In the genomic region with DNA sequence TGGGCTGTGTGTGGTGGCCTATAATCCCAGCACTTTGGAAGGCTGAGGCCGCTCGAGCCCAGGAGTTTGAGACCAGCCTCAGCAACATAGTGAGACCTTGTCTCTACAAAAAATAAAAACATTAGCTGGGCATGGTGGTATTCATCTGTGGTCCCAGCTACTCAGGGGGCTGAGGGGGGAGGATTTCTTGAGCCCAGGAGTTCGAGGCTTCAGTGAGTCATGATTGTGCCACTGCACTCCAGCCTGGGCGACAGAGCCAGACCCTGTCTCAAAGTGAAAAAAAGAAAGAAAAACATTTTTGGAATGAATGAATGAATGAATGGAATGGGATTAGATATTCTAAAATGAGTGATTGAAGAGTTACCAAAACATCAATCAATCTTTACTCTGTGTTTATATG, we compare ENCODE assay signal across 17 cellular contexts.
A peak's percentile ranks its signal among the peaks of the same experiment; 100 is the strongest.
DNase-seq lines count a peak whose midpoint lies in the region; ATAC-seq and TF ChIP-seq lines count a peak whose summit lies in the region.
"Had no signal": no experiment of that assay in that cellular context is flagged by ENCODE, and none has a peak within 500 bp of the region (broad histone marks: within the 10 kb centered on the region; RNA-seq: fewer than 3 reads in every experiment).

No MANE protein-coding gene starts in this region.

- in situ Hi-C loops in gastrocnemius medialis (cut with MboI; ENCODE audit: low sequenced_read_pairs in 4 of 4) = loop anchor here in 2 of 4 donors (25.0 kb wide), 1 partner anchor 287 kb away; no protein-coding TSS in a partner anchor

- intact Hi-C loops in esophagus squamous epithelium (cut with DNase I) = no loop called here
- intact Hi-C loops in gastrocnemius medialis (cut with DNase I; ENCODE audit: low total_unique reads) = no loop called here
- intact Hi-C loops in lower lobe of right lung (cut with DNase I) = no loop called here

- H3K4me3 ChIP-seq in ACC112 (ENCODE audit: low read depth, low read length) (peak overlapping the region; percentile 47), SJSA1 (no peak overlapping the region), esophagus squamous epithelium (no peak overlapping the region), gastrocnemius medialis (no peak overlapping the region), lower lobe of right lung (no peak overlapping the region)

- DNase-seq in SJSA1 (ENCODE audit: low read depth in 1 of 2, low spot score in 2 of 2) = peak in 1 of 2 experiments; percentile 62
- no peak for DNase-seq in esophagus squamous epithelium (lab: John Stamatoyannopoulos, UW)
- no peak for DNase-seq in gastrocnemius medialis
- DNase-seq in COLO668 (lab: John Stamatoyannopoulos, UW; ENCODE audit: unreplicated experiment) = no peak
- no peak for DNase-seq in glomerular visceral epithelial cell (ENCODE audit: extremely low spot score)
- DNase-seq in lower lobe of right lung = no peak
- no peak for DNase-seq in NCI-H1105 (lab: John Stamatoyannopoulos, UW)
- DNase-seq: activated CD4-positive, alpha-beta T cell treated with anti-CD3 and anti-CD28 coated beads, Interleukin-2, amount 50 U/mL, for 1 hour; activated naive CD8-positive, alpha-beta T cell treated with anti-CD3 and anti-CD28 coated beads for 36 hours; cortex of kidney; NCI-H2081 treated with DMSO at 0.1 percent for 48 hours; NCI-H446; psoas muscle had no signal

- H3K36me3 ChIP-seq in ACC112 (ENCODE audit: insufficient read depth, low read length) (no peaks in the 10 kb centered on the region), SJSA1 (peaks cover 7% of the 10 kb centered on the region), esophagus squamous epithelium (no peaks in the 10 kb centered on the region), gastrocnemius medialis (no peaks in the 10 kb centered on the region), lower lobe of right lung (no peaks in the 10 kb centered on the region)
- H3K36me3 ChIP-seq: brain microvascular endothelial cell, SJCRH30, vagina had no signal

- TF ChIP-seq CTCF in esophagus squamous epithelium (IDR thresholded peaks at IDR 0.05) (no peak), gastrocnemius medialis (IDR thresholded peaks at IDR 0.05 in 4 of 5, conservative IDR thresholded peaks at IDR 0.05 in 1 of 5) (no peak), lower lobe of right lung (IDR thresholded peaks at IDR 0.05) (no peak)

- ATAC-seq in gastrocnemius medialis (no peak), lower lobe of right lung (no peak)

- no peaks in the 10 kb centered on the region for H3K79me2 ChIP-seq in ACC112 (ENCODE audit: control insufficient read depth, insufficient read depth, low read length, unreplicated experiment)

- H3K4me1 ChIP-seq in ACC112 (ENCODE audit: control insufficient read depth, insufficient read depth, low read length, unreplicated experiment) (peaks cover 55% of the 10 kb centered on the region), SJSA1 (replicated peaks) (peaks cover 53% of the 10 kb centered on the region), esophagus squamous epithelium (peaks cover 0 to 16% (median 0%) of the 10 kb centered on the region in 3 donors), gastrocnemius medialis (peaks cover 4 to 14% of the 10 kb centered on the region in 2 donors), lower lobe of right lung (peaks cover 11% of the 10 kb centered on the region)

- TF ChIP-seq POLR2A in esophagus squamous epithelium (IDR thresholded peaks at IDR 0.05) (no peak), gastrocnemius medialis (IDR thresholded peaks at IDR 0.05) (no peak)

- H3K27me3 ChIP-seq in ACC112 (ENCODE audit: insufficient read depth, low read length) = no peaks in the 10 kb centered on the region
- H3K27me3 ChIP-seq in SJSA1 (replicated peaks) = no peaks in the 10 kb centered on the region
- no peaks in the 10 kb centered on the region for H3K27me3 ChIP-seq in esophagus squamous epithelium
- H3K27me3 ChIP-seq in gastrocnemius medialis = no peaks in the 10 kb centered on the region
- no peaks in the 10 kb centered on the region for H3K27me3 ChIP-seq in lower lobe of right lung (ENCODE audit: low read depth)
- H3K27me3 ChIP-seq: brain microvascular endothelial cell, SJCRH30, vagina had no signal

- H3K9me3 ChIP-seq in SJSA1 (replicated peaks) (no peaks in the 10 kb centered on the region), esophagus squamous epithelium (no peaks in the 10 kb centered on the region), gastrocnemius medialis (no peaks in the 10 kb centered on the region), lower lobe of right lung (no peaks in the 10 kb centered on the region)
- H3K9me3 ChIP-seq: psoas muscle, SJCRH30, vagina had no signal

- 59 to 69% methylated on average over 4 of the region's 4 CpGs for WGBS in esophagus squamous epithelium, 2 donors

- peak overlapping the region; percentile 89 for H2AFZ ChIP-seq in ACC112 (ENCODE audit: low read length, unreplicated experiment)

- H3K27ac ChIP-seq in ACC112 (ENCODE audit: low read depth, low read length) (peak overlapping the region; percentile 56), SJSA1 (peak overlapping the region; percentile 55), esophagus squamous epithelium (peak overlapping the region in 3 of 4 donors; percentile 17 to 59 (median 24)), gastrocnemius medialis (peak overlapping the region; percentile 9 to 37 (median 35)), lower lobe of right lung (no peak overlapping the region)
- H3K27ac ChIP-seq: psoas muscle, SJCRH30 had no signal
